ENCODE assay signal across 8 cellular contexts in genomic region chr3:46909535-46910161, GRCh38. TPM values are rescaled to one million over a fixed set of nuclear protein-coding genes. Genes with fewer than 3 reads are reported as not detected.
DNase-seq lines count a peak whose midpoint lies in the region; ATAC-seq and TF ChIP-seq lines count a peak whose summit lies in the region.

No MANE protein-coding gene starts in this region.

- peak overlapping the region in 2 of 59 donors; percentile 18 to 25 for H3K27ac ChIP-seq in dorsolateral prefrontal cortex

- ATAC-seq in HG03159 (IDR thresholded peaks at IDR 0.05; ENCODE audit: unreplicated experiment), result peak; percentile 47
- no peak for ATAC-seq in GM18858 (IDR thresholded peaks at IDR 0.05; ENCODE audit: unreplicated experiment)

- intact Hi-C loops in dorsolateral prefrontal cortex (cut with DNase I), result loop anchor here (1.0 to 5.0 kb wide), 4 partner anchors 42 to 422 kb away; no protein-coding TSS in a partner anchor

- DNase-seq in DMS53 (lab: John Stamatoyannopoulos, UW) (peak; percentile 80), NCI-H774 (lab: John Stamatoyannopoulos, UW) (peak; percentile 20), dorsolateral prefrontal cortex (peak; percentile 79 to 91 (median 87)), medulla oblongata (ENCODE audit: extremely low spot score) (peak; percentile 92)
- peak; percentile 86 to 88 for DNase-seq in activated CD4-positive, alpha-beta T cell treated with anti-CD3 and anti-CD28 coated beads, Interleukin-2, amount 50 U/mL, for 48 hours
- peak; percentile 68 for DNase-seq in stimulated activated CD8-positive, alpha-beta memory T cell treated with anti-CD3 and anti-CD28 coated beads, Interleukin-12 subunit alpha, Interleukin-12 subunit beta, amount 100 ng/mL, for 1 hour (ENCODE audit: low read depth)

- peak; percentile 79 to 96 (median 91) for TF ChIP-seq CTCF in dorsolateral prefrontal cortex (IDR thresholded peaks at IDR 0.05 in 54 of 56, conservative IDR thresholded peaks at IDR 0.05 in 2 of 56; ENCODE audit: low read depth in 1 of 56, partially characterized antibody in 56 of 56)

- H3K4me3 ChIP-seq in dorsolateral prefrontal cortex, result peak overlapping the region in 35 of 59 donors; percentile 0 to 50 (median 18)

- H3K27me3 ChIP-seq in dorsolateral prefrontal cortex, result no peaks in the 10 kb centered on the region

RNA-seq across cellular contexts. Expression of gene PTH1R, which starts 32.1 kb away (rescaled TPM):
- 10 to 100 TPM in 115 of 120 experiments, 1 to 10 TPM in 5; 7.9 to 65.0 (median 17.4) TPM for total RNA-seq in dorsolateral prefrontal cortex

RNA-seq across cellular contexts. Expression of gene MYL3, which starts 46.4 kb away (rescaled TPM):
- total RNA-seq in dorsolateral prefrontal cortex, result 10 to 100 TPM in 3 of 120 experiments, 1 to 10 TPM in 117; 1.2 to 13.0 (median 4.9) TPM

Comparison
In these comparisons a context has a peak if more than half of its experiments do, and no peak if none do; other contexts are left out.
1. DNase-seq: peak in every context shown above with its lines; median percentile 92 in medulla oblongata; 87 in activated CD4-positive, alpha-beta T cell treated with anti-CD3 and anti-CD28 coated beads, Interleukin-2, amount 50 U/mL, for 48 hours; 87 in dorsolateral prefrontal cortex; 80 in DMS53; 68 in stimulated activated CD8-positive, alpha-beta memory T cell treated with anti-CD3 and anti-CD28 coated beads, Interleukin-12 subunit alpha, Interleukin-12 subunit beta, amount 100 ng/mL, for 1 hour; 20 in NCI-H774.